In genomic region chr19:58572818-58573657, GRCh38 we compare ENCODE assay signal across 8 cellular contexts. TPM values are rescaled to one million over a fixed set of nuclear protein-coding genes. Genes with fewer than 3 reads are reported as not detected.
DNase-seq lines count a peak whose midpoint lies in the region; ATAC-seq and TF ChIP-seq lines count a peak whose summit lies in the region.

Gene MZF1, minus strand, starts transcription at chr19:58573335. Its CDS starts 1,946 bp downstream, at chr19:58571389.

- peaks cover 2% of the 10 kb centered on the region for H3K36me3 Mint-ChIP-seq in activated CD4-positive, alpha-beta memory T cell treated with anti-CD3 and anti-CD28 coated beads for 36 hours
- peaks cover 5% of the 10 kb centered on the region for H3K36me3 Mint-ChIP-seq in endodermal cell (ENCODE audit: low read depth)

- peaks cover 33% of the 10 kb centered on the region for H3K4me1 Mint-ChIP-seq in activated CD4-positive, alpha-beta memory T cell treated with anti-CD3 and anti-CD28 coated beads for 36 hours (ENCODE audit: low read depth)
- peaks cover 13% of the 10 kb centered on the region for H3K4me1 Mint-ChIP-seq in endodermal cell

- no peaks in the 10 kb centered on the region for H3K9me3 Mint-ChIP-seq in activated CD4-positive, alpha-beta memory T cell treated with anti-CD3 and anti-CD28 coated beads for 36 hours
- no peaks in the 10 kb centered on the region for H3K9me3 Mint-ChIP-seq in endodermal cell

- intact Hi-C loops in activated CD4-positive, alpha-beta memory T cell treated with anti-CD3 and anti-CD28 coated beads for 36 hours (cut with micrococcal nuclease): loop anchor here (1.0 kb wide), 6 partner anchors 14 to 268 kb away; partner anchors contain the start of genes CHMP2A, ERVK3-1, TRIM28 and ZBTB45

- H3K27me3 ChIP-seq in endodermal cell (ENCODE audit: control insufficient read depth, insufficient read depth, low read length, poor library complexity, severe bottlenecking): no peaks in the 10 kb centered on the region

- DNase-seq in AG10803 (ENCODE audit: low read depth): peak; percentile 100
- peak; percentile 100 for DNase-seq in HK-2 (ENCODE audit: unreplicated experiment)
- peak; percentile 100 for DNase-seq in activated CD4-positive, alpha-beta memory T cell treated with anti-CD3 and anti-CD28 coated beads for 36 hours
- DNase-seq in endodermal cell: peak; percentile 100
- peak; percentile 99 for DNase-seq in middle frontal gyrus (ENCODE audit: extremely low spot score, low spot score)
- peak; percentile 99 to 100 for DNase-seq in stimulated activated CD8-positive, alpha-beta memory T cell treated with anti-CD3 and anti-CD28 coated beads, Interleukin-4, amount 100 ng/mL, for 1 hour (ENCODE audit: low read depth in 2 of 2, low spot score in 1 of 2)
- DNase-seq in NCI-H1417 (lab: John Stamatoyannopoulos, UW): no peak

- H3K27ac Mint-ChIP-seq in activated CD4-positive, alpha-beta memory T cell treated with anti-CD3 and anti-CD28 coated beads for 36 hours: peak within 1 kb of the TSS; percentile 100
- H3K27ac Mint-ChIP-seq in endodermal cell: peak within 1 kb of the TSS; percentile 100

- peak; percentile 54 for ATAC-seq in GM19397 (IDR thresholded peaks at IDR 0.05; ENCODE audit: unreplicated experiment)

- no peaks in the 10 kb centered on the region for H3K27me3 Mint-ChIP-seq in activated CD4-positive, alpha-beta memory T cell treated with anti-CD3 and anti-CD28 coated beads for 36 hours
- H3K27me3 Mint-ChIP-seq in endodermal cell (ENCODE audit: insufficient read depth): no peaks in the 10 kb centered on the region

- H3K27ac ChIP-seq in endodermal cell (ENCODE audit: low read depth, low read length): peak within 1 kb of the TSS; percentile 96

- POLR2A ChIA-PET in activated CD4-positive, alpha-beta memory T cell treated with anti-CD3 and anti-CD28 coated beads for 36 hours (lab: Charles Lee): interaction anchor here (1.0 to 2.6 kb wide), 4 partner anchors 11 to 53 kb away, joined by 4 to 13 read pairs (median 8); partner anchors contain the start of genes CHMP2A and ZBTB45

- H3K9ac ChIP-seq in endodermal cell (ENCODE audit: extremely low read depth, low read length, poor library complexity, severe bottlenecking): peak within 1 kb of the TSS; percentile 81

- CTCF ChIA-PET in activated CD4-positive, alpha-beta memory T cell treated with anti-CD3 and anti-CD28 coated beads for 36 hours (lab: Charles Lee): interaction anchor here (0.6 to 1.3 kb wide), 5 partner anchors 9 to 74 kb away, joined by 3 to 7 read pairs (median 3); no protein-coding TSS in a partner anchor

- peaks cover 33% of the 10 kb centered on the region for H3K36me3 ChIP-seq in endodermal cell (ENCODE audit: control insufficient read depth, insufficient read depth, low read length)

- no peaks in the 10 kb centered on the region for H3K9me3 ChIP-seq in endodermal cell (ENCODE audit: control insufficient read depth, low read length)

- 0% methylated on average over 41 to 75 of the region's 75 CpGs for WGBS in endodermal cell (ENCODE audit: insufficient coverage in 1 of 2, insufficient read length in 1 of 2), 2 experiments

- peak; percentile 25; the same call in 1 of the 2 replicates for TF ChIP-seq CTCF in AG10803 (conservative IDR thresholded peaks at IDR 0.05; ENCODE audit: low read length)
- peak; percentile 54 for TF ChIP-seq CTCF in endodermal cell (conservative IDR thresholded peaks at IDR 0.05)

- H3K4me1 ChIP-seq in endodermal cell (ENCODE audit: control insufficient read depth, insufficient read depth, low read length): no peaks in the 10 kb centered on the region

- H3K4me3 Mint-ChIP-seq in activated CD4-positive, alpha-beta memory T cell treated with anti-CD3 and anti-CD28 coated beads for 36 hours: peak within 1 kb of the TSS; percentile 96
- peak within 1 kb of the TSS; percentile 97 for H3K4me3 Mint-ChIP-seq in endodermal cell

- peak within 1 kb of the TSS; percentile 94 for H3K4me3 ChIP-seq in AG10803 (ENCODE audit: low read length)
- H3K4me3 ChIP-seq in endodermal cell (ENCODE audit: low read length): peak within 1 kb of the TSS; percentile 90

RNA-seq across cellular contexts. Expression of gene MZF1, which starts in this region (rescaled TPM):
- total RNA-seq in activated CD4-positive, alpha-beta memory T cell treated with anti-CD3 and anti-CD28 coated beads for 36 hours: 10 to 100 TPM; 13.3 to 14.4 TPM
- total RNA-seq in endodermal cell: 10 to 100 TPM; 24.3 to 33.1 TPM
- polyA plus RNA-seq in endodermal cell (2013, experiment 1 of 2): 26.1 TPM
- polyA plus RNA-seq in endodermal cell (2013, experiment 2 of 2): 22.6 TPM

Comparison
In these comparisons a context has a peak if more than half of its experiments do, and no peak if none do; other contexts are left out.
1. DNase-seq: peak in AG10803 (single experiment), HK-2 (single experiment), activated CD4-positive, alpha-beta memory T cell treated with anti-CD3 and anti-CD28 coated beads for 36 hours (single experiment), endodermal cell (single experiment), middle frontal gyrus (single experiment) and stimulated activated CD8-positive, alpha-beta memory T cell treated with anti-CD3 and anti-CD28 coated beads, Interleukin-4, amount 100 ng/mL, for 1 hour (2 of 2); none in NCI-H1417 (0 of 3).